Comparison of ENCODE assay signal across 1 cellular context in the genomic region with DNA sequence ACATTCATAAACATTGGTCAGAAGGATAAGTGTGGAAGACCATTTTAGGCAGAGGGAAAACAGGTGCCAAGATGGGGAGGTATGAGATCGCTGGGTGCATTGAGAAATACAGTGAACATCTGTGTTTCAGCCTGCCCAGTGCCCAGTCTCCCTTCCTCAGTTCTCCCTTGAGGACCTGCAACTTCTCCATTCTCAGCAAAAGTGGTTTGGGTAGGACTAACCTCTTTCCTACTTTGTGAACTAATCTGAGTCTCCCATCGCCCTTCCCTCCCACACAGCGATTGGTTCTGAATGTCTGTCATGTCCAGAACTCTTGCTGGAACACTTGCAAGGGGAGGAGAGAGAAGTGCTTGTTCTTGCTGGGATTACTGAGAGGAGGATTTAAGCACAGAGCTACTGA.
TF ChIP-seq lines count a peak whose summit lies in the region.

No MANE protein-coding gene starts in this region.

TF ChIP-seq in HepG2, 621 proteins besides CTCF, POLR2A, EP300 and RAD21:
- TF ChIP-seq TARDBP (CRISPR knock-in tag; IDR thresholded peaks at IDR 0.05) = no peak
- TF ChIP-seq, protein P1, sequence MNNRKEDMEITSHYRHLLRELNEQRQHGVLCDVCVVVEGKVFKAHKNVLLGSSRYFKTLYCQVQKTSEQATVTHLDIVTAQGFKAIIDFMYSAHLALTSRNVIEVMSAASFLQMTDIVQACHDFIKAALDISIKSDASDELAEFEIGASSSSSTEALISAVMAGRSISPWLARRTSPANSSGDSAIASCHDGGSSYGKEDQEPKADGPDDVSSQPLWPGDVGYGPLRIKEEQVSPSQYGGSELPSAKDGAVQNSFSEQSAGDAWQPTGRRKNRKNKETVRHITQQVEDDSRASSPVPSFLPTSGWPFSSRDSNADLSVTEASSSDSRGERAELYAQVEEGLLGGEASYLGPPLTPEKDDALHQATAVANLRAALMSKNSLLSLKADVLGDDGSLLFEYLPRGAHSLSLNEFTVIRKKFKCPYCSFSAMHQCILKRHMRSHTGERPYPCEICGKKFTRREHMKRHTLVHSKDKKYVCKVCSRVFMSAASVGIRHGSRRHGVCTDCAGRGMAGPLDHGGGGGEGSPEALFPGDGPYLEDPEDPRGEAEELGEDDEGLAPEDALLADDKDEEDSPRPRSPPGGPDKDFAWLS (CRISPR knock-in tag; IDR thresholded peaks at IDR 0.05; ENCODE audit: borderline replicate concordance) = no peak
- TF ChIP-seq, protein P2, sequence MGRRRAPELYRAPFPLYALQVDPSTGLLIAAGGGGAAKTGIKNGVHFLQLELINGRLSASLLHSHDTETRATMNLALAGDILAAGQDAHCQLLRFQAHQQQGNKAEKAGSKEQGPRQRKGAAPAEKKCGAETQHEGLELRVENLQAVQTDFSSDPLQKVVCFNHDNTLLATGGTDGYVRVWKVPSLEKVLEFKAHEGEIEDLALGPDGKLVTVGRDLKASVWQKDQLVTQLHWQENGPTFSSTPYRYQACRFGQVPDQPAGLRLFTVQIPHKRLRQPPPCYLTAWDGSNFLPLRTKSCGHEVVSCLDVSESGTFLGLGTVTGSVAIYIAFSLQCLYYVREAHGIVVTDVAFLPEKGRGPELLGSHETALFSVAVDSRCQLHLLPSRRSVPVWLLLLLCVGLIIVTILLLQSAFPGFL (CRISPR knock-in tag; IDR thresholded peaks at IDR 0.05) = no peak
- no peak for TF ChIP-seq EEA1 (CRISPR knock-in tag; IDR thresholded peaks at IDR 0.05; ENCODE audit: borderline replicate concordance)
- TF ChIP-seq, protein P3, sequence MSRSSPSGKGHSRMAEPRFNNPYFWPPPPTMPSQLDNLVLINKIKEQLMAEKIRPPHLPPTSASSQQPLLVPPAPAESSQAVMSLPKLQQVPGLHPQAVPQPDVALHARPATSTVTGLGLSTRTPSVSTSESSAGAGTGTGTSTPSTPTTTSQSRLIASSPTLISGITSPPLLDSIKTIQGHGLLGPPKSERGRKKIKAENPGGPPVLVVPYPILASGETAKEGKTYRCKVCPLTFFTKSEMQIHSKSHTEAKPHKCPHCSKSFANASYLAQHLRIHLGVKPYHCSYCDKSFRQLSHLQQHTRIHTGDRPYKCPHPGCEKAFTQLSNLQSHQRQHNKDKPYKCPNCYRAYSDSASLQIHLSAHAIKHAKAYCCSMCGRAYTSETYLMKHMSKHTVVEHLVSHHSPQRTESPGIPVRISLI (CRISPR knock-in tag; IDR thresholded peaks at IDR 0.05; ENCODE audit: borderline replicate concordance) = no peak
- no peak for TF ChIP-seq ZNF337 (CRISPR knock-in tag; IDR thresholded peaks at IDR 0.05; ENCODE audit: borderline replicate concordance, low read depth)
- TF ChIP-seq, protein P4, sequence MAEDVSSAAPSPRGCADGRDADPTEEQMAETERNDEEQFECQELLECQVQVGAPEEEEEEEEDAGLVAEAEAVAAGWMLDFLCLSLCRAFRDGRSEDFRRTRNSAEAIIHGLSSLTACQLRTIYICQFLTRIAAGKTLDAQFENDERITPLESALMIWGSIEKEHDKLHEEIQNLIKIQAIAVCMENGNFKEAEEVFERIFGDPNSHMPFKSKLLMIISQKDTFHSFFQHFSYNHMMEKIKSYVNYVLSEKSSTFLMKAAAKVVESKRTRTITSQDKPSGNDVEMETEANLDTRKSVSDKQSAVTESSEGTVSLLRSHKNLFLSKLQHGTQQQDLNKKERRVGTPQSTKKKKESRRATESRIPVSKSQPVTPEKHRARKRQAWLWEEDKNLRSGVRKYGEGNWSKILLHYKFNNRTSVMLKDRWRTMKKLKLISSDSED (CRISPR knock-in tag; IDR thresholded peaks at IDR 0.05) = no peak
- TF ChIP-seq RBM22 (optimal IDR thresholded peaks at IDR 0.05; ENCODE audit: low read length) = no peak
- no peak for TF ChIP-seq HOXA9 (CRISPR knock-in tag; IDR thresholded peaks at IDR 0.05; ENCODE audit: borderline replicate concordance)
- TF ChIP-seq SIX1 (CRISPR knock-in tag; IDR thresholded peaks at IDR 0.05; ENCODE audit: borderline replicate concordance) = no peak
- TF ChIP-seq HNF4A (CRISPR knock-in tag; IDR thresholded peaks at IDR 0.05) = no peak
- no peak for TF ChIP-seq BCL6 (CRISPR knock-in tag; IDR thresholded peaks at IDR 0.05)
- no peak for TF ChIP-seq ZNF451 (CRISPR knock-in tag; IDR thresholded peaks at IDR 0.05)
- no peak for TF ChIP-seq PCBP1 (IDR thresholded peaks at IDR 0.05; ENCODE audit: borderline replicate concordance, low read depth, low read length)
- no peak for TF ChIP-seq GATAD2A (CRISPR knock-in tag; IDR thresholded peaks at IDR 0.05)
- TF ChIP-seq, protein P5, sequence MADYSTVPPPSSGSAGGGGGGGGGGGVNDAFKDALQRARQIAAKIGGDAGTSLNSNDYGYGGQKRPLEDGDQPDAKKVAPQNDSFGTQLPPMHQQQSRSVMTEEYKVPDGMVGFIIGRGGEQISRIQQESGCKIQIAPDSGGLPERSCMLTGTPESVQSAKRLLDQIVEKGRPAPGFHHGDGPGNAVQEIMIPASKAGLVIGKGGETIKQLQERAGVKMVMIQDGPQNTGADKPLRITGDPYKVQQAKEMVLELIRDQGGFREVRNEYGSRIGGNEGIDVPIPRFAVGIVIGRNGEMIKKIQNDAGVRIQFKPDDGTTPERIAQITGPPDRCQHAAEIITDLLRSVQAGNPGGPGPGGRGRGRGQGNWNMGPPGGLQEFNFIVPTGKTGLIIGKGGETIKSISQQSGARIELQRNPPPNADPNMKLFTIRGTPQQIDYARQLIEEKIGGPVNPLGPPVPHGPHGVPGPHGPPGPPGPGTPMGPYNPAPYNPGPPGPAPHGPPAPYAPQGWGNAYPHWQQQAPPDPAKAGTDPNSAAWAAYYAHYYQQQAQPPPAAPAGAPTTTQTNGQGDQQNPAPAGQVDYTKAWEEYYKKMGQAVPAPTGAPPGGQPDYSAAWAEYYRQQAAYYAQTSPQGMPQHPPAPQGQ (CRISPR knock-in tag; IDR thresholded peaks at IDR 0.05; ENCODE audit: borderline replicate concordance) = no peak
- TF ChIP-seq GABPB1 (CRISPR knock-in tag; IDR thresholded peaks at IDR 0.05) = no peak
